28 cellular contexts compared by ENCODE assay signal in the genomic region with DNA sequence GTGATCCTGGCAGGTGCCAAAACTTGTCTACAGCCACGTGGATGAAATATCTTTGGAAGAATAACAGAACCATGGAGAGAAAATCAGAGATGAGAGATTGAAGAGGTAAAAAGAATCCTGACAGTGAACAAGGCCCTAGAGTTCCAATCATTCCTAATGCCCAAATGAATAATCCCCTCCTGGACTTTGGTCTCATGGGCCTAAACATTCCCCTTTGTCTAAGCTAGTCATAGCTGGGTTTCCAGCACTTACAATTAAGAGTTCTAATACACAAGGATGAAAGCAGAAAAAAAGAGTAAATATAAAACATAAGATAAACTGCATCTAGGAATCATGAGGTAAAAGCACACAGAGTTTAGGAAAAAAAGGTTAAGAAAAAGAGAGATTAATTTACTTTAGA. TPM values are rescaled to one million over a fixed set of nuclear protein-coding genes. Genes with fewer than 3 reads are reported as not detected.
A peak's percentile ranks its signal among the peaks of the same experiment; 100 is the strongest.
DNase-seq lines count a peak whose midpoint lies in the region; ATAC-seq and TF ChIP-seq lines count a peak whose summit lies in the region.
"Had no signal": no experiment of that assay in that cellular context is flagged by ENCODE, and none has a peak within 500 bp of the region (broad histone marks: within the 10 kb centered on the region; RNA-seq: fewer than 3 reads in every experiment).

No MANE protein-coding gene starts in this region.

- H2AK5ac ChIP-seq in IMR-90 (ENCODE audit: low read depth, low read length), result no peak overlapping the region

- H3K56ac ChIP-seq in IMR-90 (ENCODE audit: extremely low read depth, insufficient read depth, low read length), result no peak overlapping the region

- H3K4me3 ChIP-seq in IMR-90 (ENCODE audit: insufficient read depth, low read depth, low read length), result no peak overlapping the region
- no peak overlapping the region for H3K4me3 ChIP-seq in sigmoid colon
- H3K4me3 ChIP-seq: BLaER1, gastroesophageal sphincter, K562, tibial nerve had no signal

- H3K27me3 ChIP-seq in IMR-90 (ENCODE audit: control insufficient read depth, insufficient read depth, low read length) (no peaks in the 10 kb centered on the region), sigmoid colon (no peaks in the 10 kb centered on the region)
- H3K27me3 ChIP-seq: BLaER1, gastroesophageal sphincter, neutrophil, tibial nerve had no signal

- H3K18ac ChIP-seq in IMR-90 (ENCODE audit: low read depth, low read length), result no peak overlapping the region

- peak; percentile 7 for DNase-seq in EH (ENCODE audit: low read depth)
- no peak for DNase-seq in IMR-90
- no peak for DNase-seq in endothelial cell (ENCODE audit: low spot score)
- no peak for DNase-seq in sigmoid colon
- DNase-seq in COLO668 (lab: John Stamatoyannopoulos, UW; ENCODE audit: unreplicated experiment), result no peak
- DNase-seq: activated CD4-positive, alpha-beta T cell treated with anti-CD3 and anti-CD28 coated beads, Interleukin-2, amount 50 U/mL, for 4 hours; activated CD8-positive, alpha-beta memory T cell treated with anti-CD3 and anti-CD28 coated beads, Interleukin-2, amount 10 ng/mL, durations not matched to agents 7 days and 5 days; activated naive CD4-positive, alpha-beta T cell treated with anti-CD3 and anti-CD28 coated beads, Interleukin-2, amount 50 U/mL, for 16 hours; activated T-cell treated with anti-CD3 and anti-CD28 coated beads, Interleukin-2, amount 50 U/mL, for 48 hours; amniotic stem cell; COR-L47; mesenchymal stem cell; NCI-H1105 treated with DMSO at 0.1 percent for 48 hours; NCI-H187 treated with DMSO at 0.1 percent for 48 hours; NCI-H2171 treated with DMSO at 0.1 percent for 48 hours; NCI-H510A; posterior cingulate gyrus; right cardiac atrium; stimulated activated CD8-positive, alpha-beta memory T cell treated with anti-CD3 and anti-CD28 coated beads, Interleukin-4, amount 100 ng/mL, for 48 hours; stimulated activated naive CD8-positive, alpha-beta T cell treated with anti-CD3 and anti-CD28 coated beads, Interleukin-15, amount 100 ng/mL, for 72 hours had no signal

- POLR2A ChIA-PET in IMR-90 (lab: Charles Lee; ENCODE audit: unreplicated experiment), result no interaction called here

- H3K4me1 ChIP-seq in IMR-90 (ENCODE audit: control insufficient read depth, insufficient read depth, low read length) (peaks cover 12% of the 10 kb centered on the region), sigmoid colon (peaks cover 0 to 35% (median 26%) of the 10 kb centered on the region in 4 donors)

- no peak overlapping the region for H4K91ac ChIP-seq in IMR-90 (ENCODE audit: insufficient read depth, low read depth, low read length)

- TF ChIP-seq CTCF in IMR-90 (conservative IDR thresholded peaks at IDR 0.05; ENCODE audit: low read depth, low read length) (no peak), endothelial cell (IDR thresholded peaks at IDR 0.05; ENCODE audit: unreplicated experiment) (no peak), sigmoid colon (IDR thresholded peaks at IDR 0.05) (no peak)

- dilution Hi-C loops in IMR-90 (cut with HindIII; ENCODE audit: low sequenced_read_pairs, unreplicated experiment), result no loop called here

- no peak overlapping the region for H3K14ac ChIP-seq in IMR-90 (replicated peaks; ENCODE audit: low read depth, low read length)

- H2BK15ac ChIP-seq in IMR-90 (ENCODE audit: low read depth, low read length), result no peak overlapping the region

- H3K36me3 Mint-ChIP-seq in endothelial cell (ENCODE audit: low read depth, unreplicated experiment), result peaks cover 6% of the 10 kb centered on the region

- intact Hi-C loops in IMR-90 (cut with micrococcal nuclease), result loop anchor here (5.0 kb wide), 1 partner anchor 34 kb away; no protein-coding TSS in a partner anchor
- intact Hi-C loops in sigmoid colon (cut with DNase I), result no loop called here

- H3K23ac ChIP-seq in IMR-90 (ENCODE audit: low read depth, low read length), result no peak overlapping the region

- no peak overlapping the region for H4K8ac ChIP-seq in IMR-90 (ENCODE audit: low read depth in 2 of 2, low read length in 2 of 2)

- H3K4ac ChIP-seq in IMR-90 (ENCODE audit: low read depth, low read length), result no peak overlapping the region

- H3K4me3 Mint-ChIP-seq in endothelial cell (ENCODE audit: unreplicated experiment), result no peak overlapping the region
- H3K4me3 Mint-ChIP-seq: activated CD8-positive, alpha-beta memory T cell treated with anti-CD3 and anti-CD28 coated beads, Interleukin-2, amount 10 ng/mL, durations not matched to agents 7 days and 5 days; stimulated activated naive CD8-positive, alpha-beta T cell treated with anti-CD3 and anti-CD28 coated beads, Interleukin-15, amount 100 ng/mL, for 72 hours; T-helper 1 cell treated with Interleukin-12 subunit alpha and Interleukin-12 subunit beta and Interleukin-4 antibody, amounts not matched to agents 30 μg/mL and 1 μg/mL, for 36 hours had no signal

- no peak overlapping the region for H2AK9ac ChIP-seq in IMR-90 (replicated peaks; ENCODE audit: low read depth, low read length, poor library complexity)

- peaks cover 1% of the 10 kb centered on the region for H3K27me3 Mint-ChIP-seq in endothelial cell (ENCODE audit: unreplicated experiment)
- H3K27me3 Mint-ChIP-seq: activated CD8-positive, alpha-beta memory T cell treated with anti-CD3 and anti-CD28 coated beads, Interleukin-2, amount 10 ng/mL, durations not matched to agents 7 days and 5 days; stimulated activated naive CD8-positive, alpha-beta T cell treated with anti-CD3 and anti-CD28 coated beads, Interleukin-15, amount 100 ng/mL, for 72 hours had no signal

- H3K4me1 Mint-ChIP-seq in endothelial cell (ENCODE audit: unreplicated experiment), result peaks cover 12% of the 10 kb centered on the region
- H3K4me1 Mint-ChIP-seq: activated CD8-positive, alpha-beta memory T cell treated with anti-CD3 and anti-CD28 coated beads, Interleukin-2, amount 10 ng/mL, durations not matched to agents 7 days and 5 days had no signal

- no peaks in the 10 kb centered on the region for H3K9me3 Mint-ChIP-seq in endothelial cell (ENCODE audit: unreplicated experiment)
- H3K9me3 Mint-ChIP-seq: T-helper 1 cell treated with Interleukin-12 subunit alpha and Interleukin-12 subunit beta and Interleukin-4 antibody, amounts not matched to agents 30 μg/mL and 1 μg/mL, for 36 hours had no signal

- no CpG with 5 or more reads among the region's 1 CpG for WGBS in IMR-90 (ENCODE audit: extremely low coverage in 2 of 2, insufficient read length in 1 of 2), 2 experiments
- WGBS in sigmoid colon, 2 donors, result 82 to 93% methylated on average over 1 of the region's 1 CpG

- CTCF ChIA-PET in IMR-90 (lab: Yijun Ruan, JAX), result interaction anchor here (0.8 kb wide), 1 partner anchor 9 kb away, joined by 5 read pairs; no protein-coding TSS in a partner anchor

- no peak overlapping the region for H2BK5ac ChIP-seq in IMR-90 (ENCODE audit: low read depth, low read length, poor library complexity, severe bottlenecking)

- H2BK120ac ChIP-seq in IMR-90 (ENCODE audit: low read depth, low read length), result no peak overlapping the region

- H3K9me3 ChIP-seq in IMR-90 (ENCODE audit: control insufficient read depth, insufficient read depth, low read length), result no peaks in the 10 kb centered on the region
- no peaks in the 10 kb centered on the region for H3K9me3 ChIP-seq in sigmoid colon
- H3K9me3 ChIP-seq: gastroesophageal sphincter, neutrophil, tibial nerve had no signal

- peaks cover 23 to 50% of the 10 kb centered on the region in 2 experiments for H3K79me1 ChIP-seq in IMR-90 (ENCODE audit: low read depth in 1 of 2, low read length in 2 of 2)

- H4K5ac ChIP-seq in IMR-90 (ENCODE audit: low read depth, low read length), result no peak overlapping the region

- ATAC-seq in IMR-90 (ENCODE audit: low read depth), result peak; percentile 27; the same call in 1 of the 2 replicates
- ATAC-seq in HG02852 (IDR thresholded peaks at IDR 0.05; ENCODE audit: unreplicated experiment), result no peak
- no peak for ATAC-seq in GM19035 (IDR thresholded peaks at IDR 0.05; ENCODE audit: unreplicated experiment)
- ATAC-seq: activated CD8-positive, alpha-beta memory T cell treated with anti-CD3 and anti-CD28 coated beads, Interleukin-2, amount 10 ng/mL, durations not matched to agents 7 days and 5 days; gastroesophageal sphincter; K562; right cardiac atrium; stimulated activated naive CD8-positive, alpha-beta T cell treated with anti-CD3 and anti-CD28 coated beads, Interleukin-15, amount 100 ng/mL, for 72 hours had no signal

- H2AFZ ChIP-seq in IMR-90 (replicated peaks; ENCODE audit: low read length, poor library complexity), result no peak overlapping the region

- no peak for TF ChIP-seq POLR2A in IMR-90 (IDR thresholded peaks at IDR 0.05; ENCODE audit: low read depth, low read length)
- no peak for TF ChIP-seq POLR2A in sigmoid colon (IDR thresholded peaks at IDR 0.05)

- no peak overlapping the region for H2BK20ac ChIP-seq in IMR-90 (ENCODE audit: low read depth, low read length)

- no TSS peak for BruUV-seq in IMR-90 (replicated peaks; lab: Mats Ljungman, UMichigan)

- H3K4me2 ChIP-seq in IMR-90 (ENCODE audit: low read depth, low read length), result no peak overlapping the region
- H3K4me2 ChIP-seq: BLaER1 had no signal

- peaks cover 10% of the 10 kb centered on the region; the same call in 1 of the 2 replicates for H4K20me1 ChIP-seq in IMR-90 (ENCODE audit: insufficient read depth, low read length)

- H3K9me1 ChIP-seq in IMR-90 (ENCODE audit: insufficient read depth, low read length), result peaks cover 3% of the 10 kb centered on the region

- H3K27ac ChIP-seq in IMR-90 (ENCODE audit: insufficient read depth, low read length) (no peak overlapping the region), sigmoid colon (peak overlapping the region; percentile 7 to 65 (median 36))
- H3K27ac ChIP-seq: BLaER1, gastroesophageal sphincter, neutrophil, tibial nerve had no signal

- no peak overlapping the region for H3K9ac ChIP-seq in IMR-90 (ENCODE audit: low read depth, low read length)
- H3K9ac ChIP-seq: BLaER1 had no signal

- no peak for TF ChIP-seq RAD21 in IMR-90 (IDR thresholded peaks at IDR 0.05; ENCODE audit: low read length)

- TF ChIP-seq EP300 in sigmoid colon (IDR thresholded peaks at IDR 0.05), result no peak

- in situ Hi-C loops in IMR-90 (cut with MboI; ENCODE audit: low sequenced_read_pairs), result no loop called here

- peak overlapping the region; percentile 22 for H3K27ac Mint-ChIP-seq in endothelial cell (ENCODE audit: unreplicated experiment)
- H3K27ac Mint-ChIP-seq: activated CD8-positive, alpha-beta memory T cell treated with anti-CD3 and anti-CD28 coated beads, Interleukin-2, amount 10 ng/mL, durations not matched to agents 7 days and 5 days; stimulated activated naive CD8-positive, alpha-beta T cell treated with anti-CD3 and anti-CD28 coated beads, Interleukin-15, amount 100 ng/mL, for 72 hours; T-helper 1 cell treated with Interleukin-12 subunit alpha and Interleukin-12 subunit beta and Interleukin-4 antibody, amounts not matched to agents 30 μg/mL and 1 μg/mL, for 36 hours had no signal

- H3K36me3 ChIP-seq in IMR-90 (ENCODE audit: control insufficient read depth, insufficient read depth, low read length), result no peaks in the 10 kb centered on the region
- no peaks in the 10 kb centered on the region for H3K36me3 ChIP-seq in sigmoid colon
- H3K36me3 ChIP-seq: gastroesophageal sphincter, tibial nerve had no signal

RNA-seq across cellular contexts. Expression of gene ARHGAP12, which starts 40.2 kb away (rescaled TPM):
- total RNA-seq in IMR-90 (2012; rRNA removed) (28.5 and 42.2 TPM in 2 replicates), endothelial cell (ENCODE audit: unreplicated experiment) (39.0 TPM), sigmoid colon (10 to 100 TPM; 44.9 to 90.5 (median 63.1) TPM)
- polyA plus RNA-seq in IMR-90 (2012; rRNA removed) (8.3 and 9.0 TPM in 2 replicates), sigmoid colon (10 to 100 TPM; 14.1 to 30.3 (median 28.8) TPM)
- polyA plus RNA-seq in IMR-90 (2012; cell fraction: cytosol; rRNA removed), result 1.2 and 3.0 TPM in 2 replicates
- 1.6 and 18.4 TPM in 2 replicates for polyA plus RNA-seq in IMR-90 (2012; cell fraction: nucleus; rRNA removed; ENCODE audit: low replicate concordance)
